Comparison of ENCODE assay signal across 23 cellular contexts in the genomic region with DNA sequence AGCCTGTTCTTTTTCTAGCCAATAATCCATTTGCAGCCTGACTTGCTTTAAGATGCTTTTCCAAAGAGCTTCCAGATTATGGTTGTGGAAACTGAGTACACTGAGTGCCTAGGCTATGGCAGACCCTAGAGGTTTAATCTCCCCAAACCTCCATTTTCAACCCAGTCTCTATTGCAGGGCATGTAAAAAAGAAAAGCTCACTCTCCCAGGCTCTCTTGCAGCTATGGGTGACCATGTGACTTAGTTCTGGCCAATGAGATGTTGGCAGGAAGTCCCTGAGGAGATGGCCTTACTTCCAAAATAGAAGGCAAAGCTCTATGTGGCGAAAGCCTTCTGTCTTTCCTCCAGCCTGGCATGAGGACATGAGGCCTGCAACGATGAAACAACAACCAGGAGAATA. TPM values are rescaled to one million over a fixed set of nuclear protein-coding genes. Genes with fewer than 3 reads are reported as not detected.
DNase-seq lines count a peak whose midpoint lies in the region; ATAC-seq, FAIRE-seq and TF ChIP-seq lines count a peak whose summit lies in the region.
"Had no signal": no experiment of that assay in that cellular context is flagged by ENCODE, and none has a peak within 500 bp of the region (broad histone marks: within the 10 kb centered on the region; RNA-seq: fewer than 3 reads in every experiment).

No MANE protein-coding gene starts in this region.

- peaks cover 4% of the 10 kb centered on the region for H3K9me1 ChIP-seq in K562 (ENCODE audit: control insufficient read depth, insufficient read depth, low read length)

- no peak for TF ChIP-seq CTCF in activated CD8-positive, alpha-beta T cell treated with anti-CD3 and anti-CD28 coated beads for 36 hours (IDR thresholded peaks at IDR 0.05)
- no peak for TF ChIP-seq CTCF in NB4 (IDR thresholded peaks at IDR 0.05; ENCODE audit: low read depth, low read length)
- TF ChIP-seq CTCF in K562 (IDR thresholded peaks at IDR 0.05 in 2 of 3, conservative IDR thresholded peaks at IDR 0.05 in 1 of 3; ENCODE audit: insufficient read depth in 2 of 3, low read depth in 1 of 3, low read length in 3 of 3), result no peak

- peaks cover 15% of the 10 kb centered on the region for H4K20me1 ChIP-seq in K562 (replicated peaks; ENCODE audit: control insufficient read depth, insufficient read depth, low read length)

- WGBS in K562 (ENCODE audit: insufficient coverage, low coverage, missing lambda C conversion rate), result 100% methylated on average over 2 of the region's 2 CpGs

- H3K27me3 ChIP-seq in K562 (ENCODE audit: control insufficient read depth in 2 of 2, insufficient read depth in 2 of 2, low read length in 2 of 2), result no peaks in the 10 kb centered on the region

- H3K9ac ChIP-seq in K562 (ENCODE audit: insufficient read depth in 1 of 2, low read depth in 2 of 2, low read length in 2 of 2), result no peak overlapping the region

- H3K4me3 ChIP-seq in NB4 (ENCODE audit: low read depth, low read length), result no peak overlapping the region
- no peak overlapping the region for H3K4me3 ChIP-seq in K562

- TF ChIP-seq RAD21 in K562 (CRISPR knock-in tag; conservative IDR thresholded peaks at IDR 0.05 in 1 of 2, IDR thresholded peaks at IDR 0.05 in 1 of 2), result no peak

- H3K9me3 ChIP-seq in K562 (replicated peaks; ENCODE audit: control insufficient read depth, insufficient read depth, low read depth, low read length), result peaks cover 10% of the 10 kb centered on the region

- H3K9me3 Mint-ChIP-seq in activated CD8-positive, alpha-beta T cell treated with anti-CD3 and anti-CD28 coated beads for 36 hours, result peaks cover 3% of the 10 kb centered on the region
- no peaks in the 10 kb centered on the region for H3K9me3 Mint-ChIP-seq in activated CD8-positive, alpha-beta T cell treated with anti-CD3 and anti-CD28 coated beads, Interleukin-2, amount 10 ng/mL, durations not matched to agents 7 days and 5 days (ENCODE audit: insufficient read depth)
- peaks cover 3% of the 10 kb centered on the region for H3K9me3 Mint-ChIP-seq in activated naive CD8-positive, alpha-beta T cell treated with anti-CD3 and anti-CD28 coated beads for 36 hours
- H3K9me3 Mint-ChIP-seq: IgD-negative memory B cell had no signal

- no peak overlapping the region for H3K27ac Mint-ChIP-seq in activated CD8-positive, alpha-beta T cell treated with anti-CD3 and anti-CD28 coated beads for 36 hours
- no peak overlapping the region for H3K27ac Mint-ChIP-seq in activated CD8-positive, alpha-beta T cell treated with anti-CD3 and anti-CD28 coated beads, Interleukin-2, amount 10 ng/mL, durations not matched to agents 7 days and 5 days
- no peak overlapping the region for H3K27ac Mint-ChIP-seq in activated naive CD8-positive, alpha-beta T cell treated with anti-CD3 and anti-CD28 coated beads for 36 hours
- H3K27ac Mint-ChIP-seq: CD14-positive monocyte had no signal

- DNase-seq in activated CD8-positive, alpha-beta T cell treated with anti-CD3 and anti-CD28 coated beads for 36 hours, result peak; percentile 50
- DNase-seq in activated CD8-positive, alpha-beta T cell treated with anti-CD3 and anti-CD28 coated beads, Interleukin-2, amount 10 ng/mL, durations not matched to agents 7 days and 5 days, result no peak
- DNase-seq in NB4 (ENCODE audit: low read depth) (peak; percentile 16), K562 (ENCODE audit: extremely low read depth in 1 of 4, low spot score in 3 of 4) (peak in 2 of 4 experiments; percentile 51 to 52), cerebellar nuclear complex (lab: John Stamatoyannopoulos, UW) (no peak)
- no peak for DNase-seq in activated naive CD8-positive, alpha-beta T cell treated with anti-CD3 and anti-CD28 coated beads for 36 hours
- DNase-seq: ACHN, AML-193, DND-41, NCI-H146, NCI-H2081 treated with DMSO at 0.1 percent for 48 hours, NCI-H524 had no signal

- H3K36me3 Mint-ChIP-seq in activated CD8-positive, alpha-beta T cell treated with anti-CD3 and anti-CD28 coated beads for 36 hours (ENCODE audit: low read depth), result peaks cover 52% of the 10 kb centered on the region
- H3K36me3 Mint-ChIP-seq in activated CD8-positive, alpha-beta T cell treated with anti-CD3 and anti-CD28 coated beads, Interleukin-2, amount 10 ng/mL, durations not matched to agents 7 days and 5 days (ENCODE audit: low read depth), result peaks cover 47% of the 10 kb centered on the region
- H3K36me3 Mint-ChIP-seq in activated naive CD8-positive, alpha-beta T cell treated with anti-CD3 and anti-CD28 coated beads for 36 hours, result peaks cover 34% of the 10 kb centered on the region

- H3K36me3 ChIP-seq in K562 (ENCODE audit: control insufficient read depth, insufficient read depth, low read length), result peaks cover 64% of the 10 kb centered on the region

- H3K27me3 Mint-ChIP-seq in activated CD8-positive, alpha-beta T cell treated with anti-CD3 and anti-CD28 coated beads for 36 hours, result no peaks in the 10 kb centered on the region
- no peaks in the 10 kb centered on the region for H3K27me3 Mint-ChIP-seq in activated CD8-positive, alpha-beta T cell treated with anti-CD3 and anti-CD28 coated beads, Interleukin-2, amount 10 ng/mL, durations not matched to agents 7 days and 5 days (ENCODE audit: low read depth)
- no peaks in the 10 kb centered on the region for H3K27me3 Mint-ChIP-seq in activated naive CD8-positive, alpha-beta T cell treated with anti-CD3 and anti-CD28 coated beads for 36 hours
- H3K27me3 Mint-ChIP-seq: IgD-negative memory B cell had no signal

- FAIRE-seq in K562 (lab: Jason Lieb, UNC), result no peak
- FAIRE-seq: G401.6, GM12891, GM18507 had no signal

- no peak for TF ChIP-seq EP300 in K562 (IDR thresholded peaks at IDR 0.05; ENCODE audit: low read length)

- no peak overlapping the region for H2AFZ ChIP-seq in K562 (ENCODE audit: low read depth, low read length)

- H3K4me2 ChIP-seq in K562 (ENCODE audit: insufficient read depth, low read length), result no peak overlapping the region

- H3K4me1 Mint-ChIP-seq in activated CD8-positive, alpha-beta T cell treated with anti-CD3 and anti-CD28 coated beads for 36 hours (ENCODE audit: low read depth), result peaks cover 25% of the 10 kb centered on the region
- peaks cover 30% of the 10 kb centered on the region for H3K4me1 Mint-ChIP-seq in activated CD8-positive, alpha-beta T cell treated with anti-CD3 and anti-CD28 coated beads, Interleukin-2, amount 10 ng/mL, durations not matched to agents 7 days and 5 days (ENCODE audit: low read depth)
- H3K4me1 Mint-ChIP-seq in activated naive CD8-positive, alpha-beta T cell treated with anti-CD3 and anti-CD28 coated beads for 36 hours, result peaks cover 18% of the 10 kb centered on the region

- no peak overlapping the region for H3K4me3 Mint-ChIP-seq in activated CD8-positive, alpha-beta T cell treated with anti-CD3 and anti-CD28 coated beads for 36 hours
- no peak overlapping the region for H3K4me3 Mint-ChIP-seq in activated CD8-positive, alpha-beta T cell treated with anti-CD3 and anti-CD28 coated beads, Interleukin-2, amount 10 ng/mL, durations not matched to agents 7 days and 5 days
- no peak overlapping the region for H3K4me3 Mint-ChIP-seq in activated naive CD8-positive, alpha-beta T cell treated with anti-CD3 and anti-CD28 coated beads for 36 hours
- H3K4me3 Mint-ChIP-seq: CD14-positive monocyte had no signal

- intact Hi-C loops in activated CD8-positive, alpha-beta T cell treated with anti-CD3 and anti-CD28 coated beads for 36 hours (cut with micrococcal nuclease), result no loop called here
- intact Hi-C loops in K562 (cut with micrococcal nuclease), result no loop called here

- in situ Hi-C loops in K562 (cut with MboI), result no loop called here

- no peak for TF ChIP-seq POLR2A in NB4 (IDR thresholded peaks at IDR 0.05; ENCODE audit: extremely low read depth, insufficient read length)
- no peak for TF ChIP-seq POLR2A in K562 (conservative IDR thresholded peaks at IDR 0.05)

- no peak for ATAC-seq in activated CD8-positive, alpha-beta T cell treated with anti-CD3 and anti-CD28 coated beads for 36 hours
- no peak for ATAC-seq in activated CD8-positive, alpha-beta T cell treated with anti-CD3 and anti-CD28 coated beads, Interleukin-2, amount 10 ng/mL, durations not matched to agents 7 days and 5 days
- no peak for ATAC-seq in K562
- no peak for ATAC-seq in HG03457 (IDR thresholded peaks at IDR 0.05; ENCODE audit: unreplicated experiment)
- ATAC-seq: HCT116, Panc1, Right ventricle myocardium inferior, SK-N-SH treated with all-trans-retinoic acid at 6 μM for 48 hours had no signal

- no peak overlapping the region for H3K27ac ChIP-seq in K562 (ENCODE audit: extremely low read depth, low read depth, low read length)

- BruUV-seq in K562 (replicated peaks; lab: Mats Ljungman, UMichigan), result no TSS peak

- H3K79me2 ChIP-seq in K562 (ENCODE audit: control insufficient read depth, insufficient read depth, low read length), result peaks cover 35% of the 10 kb centered on the region

- POLR2A ChIA-PET in activated CD8-positive, alpha-beta T cell treated with anti-CD3 and anti-CD28 coated beads for 36 hours (lab: Charles Lee), result interaction anchor here (0.7 kb wide), 1 partner anchor 60 kb away, joined by 3 read pairs; no protein-coding TSS in a partner anchor
- POLR2A ChIA-PET in activated CD8-positive, alpha-beta T cell treated with anti-CD3 and anti-CD28 coated beads, Interleukin-2, amount 10 ng/mL, durations not matched to agents 7 days and 5 days (lab: Charles Lee), result interaction anchor here (0.7 kb wide), 1 partner anchor 208 kb away, joined by 5 read pairs; no protein-coding TSS in a partner anchor
- POLR2A ChIA-PET in K562 (lab: Yijun Ruan, JAX), result interaction anchor here (0.6 to 1.1 kb wide), 3 partner anchors 10 to 304 kb away, joined by 3 to 4 read pairs (median 3); no protein-coding TSS in a partner anchor

- H3K4me1 ChIP-seq in K562 (replicated peaks in 1 of 2; ENCODE audit: control insufficient read depth in 2 of 2, insufficient read depth in 2 of 2, low read length in 2 of 2), result peaks cover 16 to 17% of the 10 kb centered on the region in 2 experiments

- CTCF ChIA-PET in activated CD8-positive, alpha-beta T cell treated with anti-CD3 and anti-CD28 coated beads for 36 hours (lab: Charles Lee), result interaction anchor here (1.0 to 1.6 kb wide), 3 partner anchors 23 to 125 kb away, joined by 3 to 4 read pairs (median 3); no protein-coding TSS in a partner anchor
- CTCF ChIA-PET in activated CD8-positive, alpha-beta T cell treated with anti-CD3 and anti-CD28 coated beads, Interleukin-2, amount 10 ng/mL, durations not matched to agents 7 days and 5 days (lab: Charles Lee), result interaction anchor here (1.1 to 1.9 kb wide), 2 partner anchors 102 to 125 kb away, joined by 3 to 5 read pairs; no protein-coding TSS in a partner anchor
- CTCF ChIA-PET in K562 (lab: Yijun Ruan, JAX; ENCODE audit: low intra/inter-chr PET ratio), result no interaction called here

RNA-seq across cellular contexts. Expression of gene PDRG1, which starts 3.8 kb away (rescaled TPM):
- total RNA-seq in activated CD8-positive, alpha-beta T cell treated with anti-CD3 and anti-CD28 coated beads for 36 hours, result 10 to 100 TPM; 17.7 to 18.3 TPM
- 10 to 100 TPM; 15.0 to 16.1 TPM for total RNA-seq in activated CD8-positive, alpha-beta T cell treated with anti-CD3 and anti-CD28 coated beads, Interleukin-2, amount 10 ng/mL, durations not matched to agents 7 days and 5 days
- total RNA-seq in K562 (2011; cell fraction: chromatin; rRNA removed; ENCODE audit: low replicate concordance), result 7.2 and 10.9 TPM in 2 replicates
- 8.9 and 9.8 TPM in 2 replicates for total RNA-seq in K562 (2011; cell fraction: nucleolus; rRNA removed)
- 10.8 and 12.4 TPM in 2 replicates for total RNA-seq in K562 (2011; cell fraction: nucleoplasm; rRNA removed)
- total RNA-seq in K562 (2014; rRNA removed), result 19.9 and 22.2 TPM in 2 replicates
- total RNA-seq in K562 (2014; rRNA removed; fragmentation: Illumina TruSeq; extraction: Trizol), result 11.6 and 12.6 TPM in 2 replicates
- 13.4 and 14.1 TPM in 2 replicates for total RNA-seq in K562 (2015; rRNA removed; fragmentation: Illumina TruSeq; extraction: Trizol)
- 25.2 and 26.1 TPM in 2 replicates for total RNA-seq in K562 (2021)
- polyA plus RNA-seq in K562 (2011; rRNA removed), result 24.8 and 27.8 TPM in 2 replicates
- polyA plus RNA-seq in K562 (2011; cell fraction: cytosol; rRNA removed), result 23.2 and 23.9 TPM in 2 replicates
- 13.6 and 15.4 TPM in 2 replicates for polyA plus RNA-seq in K562 (2011; cell fraction: nucleus; rRNA removed)
- 20.8 and 24.1 TPM in 2 replicates for polyA plus RNA-seq in K562 (2012)
- 23.4 and 24.6 TPM in 2 replicates for polyA plus RNA-seq in K562 (2014; fragmentation: Illumina TruSeq; extraction: Trizol)
- polyA plus RNA-seq in K562 (2014; fragmentation: Nextera tagmentation; extraction: Ambion mirVana), result 10 to 100 TPM; 38.5 to 58.6 TPM
- 31.6 and 32.2 TPM in 2 replicates for polyA plus RNA-seq in K562 (2014; rRNA removed)
- 6.9 and 8.1 TPM in 2 replicates for polyA minus RNA-seq in K562 (2011; rRNA and poly(A)+ RNA removed)
- polyA minus RNA-seq in K562 (2011; cell fraction: cytosol; rRNA and poly(A)+ RNA removed), result 6.5 TPM in 2 replicates
- 4.8 and 5.6 TPM in 2 replicates for polyA minus RNA-seq in K562 (2011; cell fraction: nucleus; rRNA and poly(A)+ RNA removed)
- total RNA-seq in activated naive CD8-positive, alpha-beta T cell treated with anti-CD3 and anti-CD28 coated beads for 36 hours, result 10 to 100 TPM; 20.2 to 22.0 TPM

RNA-seq across cellular contexts. Expression of gene XKR7, which starts 19.9 kb away (rescaled TPM):
- not detected for total RNA-seq in activated CD8-positive, alpha-beta T cell treated with anti-CD3 and anti-CD28 coated beads for 36 hours
- under 1 TPM in 1 of 2 experiments, not detected in 1; 0.03 TPM for total RNA-seq in activated CD8-positive, alpha-beta T cell treated with anti-CD3 and anti-CD28 coated beads, Interleukin-2, amount 10 ng/mL, durations not matched to agents 7 days and 5 days
- total RNA-seq in K562 (2011; cell fraction: chromatin; rRNA removed; ENCODE audit: low replicate concordance), result not detected in 2 replicates
- total RNA-seq in K562 (2011; cell fraction: nucleolus; rRNA removed), result not detected in 2 replicates
- not detected in 2 replicates for total RNA-seq in K562 (2011; cell fraction: nucleoplasm; rRNA removed)
- total RNA-seq in K562 (2014; rRNA removed) (not detected in 2 replicates), K562 (2014; rRNA removed; fragmentation: Illumina TruSeq; extraction: Trizol) (not detected in 2 replicates), K562 (2015; rRNA removed; fragmentation: Illumina TruSeq; extraction: Trizol) (not detected in 2 replicates), K562 (2021) (0.02 TPM in 1 of 2 replicates, not detected in the other)
- polyA plus RNA-seq in K562 (2011; rRNA removed) (not detected in 2 replicates), K562 (2014; fragmentation: Illumina TruSeq; extraction: Trizol) (not detected in 2 replicates), K562 (2014; fragmentation: Nextera tagmentation; extraction: Ambion mirVana) (not detected), K562 (2014; rRNA removed) (not detected in 2 replicates)
- polyA plus RNA-seq in K562 (2011; cell fraction: cytosol; rRNA removed), result under 0.01 TPM in 1 of 2 replicates, not detected in the other
- polyA plus RNA-seq in K562 (2011; cell fraction: nucleus; rRNA removed), result not detected in 2 replicates
- not detected in 2 replicates for polyA plus RNA-seq in K562 (2012)
- polyA minus RNA-seq in K562 (2011; rRNA and poly(A)+ RNA removed), result not detected in 2 replicates
- not detected in 2 replicates for polyA minus RNA-seq in K562 (2011; cell fraction: cytosol; rRNA and poly(A)+ RNA removed)
- polyA minus RNA-seq in K562 (2011; cell fraction: nucleus; rRNA and poly(A)+ RNA removed), result not detected in 2 replicates
- under 1 TPM; 0.04 TPM for total RNA-seq in activated naive CD8-positive, alpha-beta T cell treated with anti-CD3 and anti-CD28 coated beads for 36 hours
- total RNA-seq: HT1080, Right ventricle myocardium inferior had no signal
- polyA plus RNA-seq: IgD-negative memory B cell had no signal

Comparison
In these comparisons a context has a peak if more than half of its experiments do, and no peak if none do; other contexts are left out.
1. DNase-seq: peak in activated CD8-positive, alpha-beta T cell treated with anti-CD3 and anti-CD28 coated beads for 36 hours (single experiment) and NB4 (single experiment); none in activated CD8-positive, alpha-beta T cell treated with anti-CD3 and anti-CD28 coated beads, Interleukin-2, amount 10 ng/mL, durations not matched to agents 7 days and 5 days (single experiment), activated naive CD8-positive, alpha-beta T cell treated with anti-CD3 and anti-CD28 coated beads for 36 hours (single experiment) and cerebellar nuclear complex (0 of 2).